ENCODE assay signal across 1 cellular context in genomic region chr10:124461642-124462347, GRCh38.
TF ChIP-seq lines count a peak whose summit lies in the region.

Gene LHPP, plus strand, starts transcription at chr10:124461823. Its CDS starts 40 bp downstream, at chr10:124461863.

TF ChIP-seq in K562, 482 proteins besides CTCF, POLR2A, EP300 and RAD21 (continued from another document and continues in another):
- TF ChIP-seq DPF2 (IDR thresholded peaks at IDR 0.05) (no peak), PHF8 (IDR thresholded peaks at IDR 0.05; ENCODE audit: borderline replicate concordance, low read length) (peak; percentile 72; the same call in 1 of the 2 replicates), ZNF133 (CRISPR knock-in tag; IDR thresholded peaks at IDR 0.05) (no peak), NCOR1 (IDR thresholded peaks at IDR 0.05) (no peak), NCOA1 (IDR thresholded peaks at IDR 0.05; ENCODE audit: low read depth) (no peak), ZNF431 (CRISPR knock-in tag; IDR thresholded peaks at IDR 0.05) (no peak), SLC30A9 (CRISPR knock-in tag; IDR thresholded peaks at IDR 0.05) (no peak), HDGF (IDR thresholded peaks at IDR 0.05) (no peak), SP1 (CRISPR knock-in tag; IDR thresholded peaks at IDR 0.05) (no peak), ZFP30 (CRISPR knock-in tag; IDR thresholded peaks at IDR 0.05; ENCODE audit: borderline replicate concordance) (no peak), HDAC1 (IDR thresholded peaks at IDR 0.05) (no peak), ZFP1 (CRISPR knock-in tag; IDR thresholded peaks at IDR 0.05) (no peak), ZNF239 (CRISPR knock-in tag; IDR thresholded peaks at IDR 0.05) (no peak), ZNF592 (IDR thresholded peaks at IDR 0.05) (0 out of 2 replicates have a peak, but pooled peaks have one; percentile 35), IRF9 (tag; IDR thresholded peaks at IDR 0.05) (no peak), JUNB (CRISPR knock-in tag; conservative IDR thresholded peaks at IDR 0.05) (no peak), HMGN3 (IDR thresholded peaks at IDR 0.05; ENCODE audit: borderline replicate concordance, extremely low read depth, insufficient read length, low read depth, low read length) (peak; percentile 32), HLTF (IDR thresholded peaks at IDR 0.05) (no peak), ADNP (tag; IDR thresholded peaks at IDR 0.05) (no peak), NUFIP1 (IDR thresholded peaks at IDR 0.05; ENCODE audit: partially characterized antibody) (no peak), EP400 (IDR thresholded peaks at IDR 0.05) (no peak), AFF4 (CRISPR knock-in tag; IDR thresholded peaks at IDR 0.05) (no peak), ELF2 (CRISPR knock-in tag; IDR thresholded peaks at IDR 0.05) (peak; percentile 77; the same call in 1 of the 2 replicates), EHMT2 (IDR thresholded peaks at IDR 0.05) (no peak), MYC (IDR thresholded peaks at IDR 0.05; ENCODE audit: low read depth, low read length) (0 out of 2 replicates have a peak, but pooled peaks have one; percentile 49), MYC (CRISPR knock-in tag; IDR thresholded peaks at IDR 0.05; ENCODE audit: borderline replicate concordance, low read depth) (no peak), TCF3 (CRISPR knock-in tag; IDR thresholded peaks at IDR 0.05) (no peak), CBX3 (IDR thresholded peaks at IDR 0.05; ENCODE audit: borderline replicate concordance in 1 of 2, low read length in 2 of 2) (no peak), BACH1 (tag; IDR thresholded peaks at IDR 0.05) (no peak), ZNF146 (CRISPR knock-in tag; IDR thresholded peaks at IDR 0.05; ENCODE audit: unreplicated experiment) (no peak), ZNF589 (CRISPR knock-in tag; IDR thresholded peaks at IDR 0.05; ENCODE audit: low read depth) (no peak), TOE1 (IDR thresholded peaks at IDR 0.05; ENCODE audit: borderline replicate concordance) (no peak), TOE1 (CRISPR knock-in tag; IDR thresholded peaks at IDR 0.05; ENCODE audit: borderline replicate concordance, low read depth) (no peak), PRPF4 (IDR thresholded peaks at IDR 0.05; ENCODE audit: insufficient read depth, low read depth, low read length, poor library complexity, severe bottlenecking) (no peak), TSHZ1 (CRISPR knock-in tag; IDR thresholded peaks at IDR 0.05) (no peak), RBFOX2 (IDR thresholded peaks at IDR 0.05; ENCODE audit: low read depth, low read length) (peak; percentile 75), ZBTB12 (CRISPR knock-in tag; IDR thresholded peaks at IDR 0.05) (0 out of 2 replicates have a peak, but pooled peaks have one; percentile 15), SMAD3 (CRISPR knock-in tag; conservative IDR thresholded peaks at IDR 0.05) (no peak), HMGXB4 (CRISPR knock-in tag; IDR thresholded peaks at IDR 0.05) (no peak), HNRNPL (IDR thresholded peaks at IDR 0.05; ENCODE audit: low read depth, low read length) (no peak), HBP1 (CRISPR knock-in tag; IDR thresholded peaks at IDR 0.05) (no peak), NFATC3 (IDR thresholded peaks at IDR 0.05) (no peak), NBN (IDR thresholded peaks at IDR 0.05; ENCODE audit: low read depth) (no peak), ZZZ3 (IDR thresholded peaks at IDR 0.05) (no peak), STAT5B (CRISPR knock-in tag; IDR thresholded peaks at IDR 0.05) (no peak), DACH1 (IDR thresholded peaks at IDR 0.05; ENCODE audit: partially characterized antibody) (no peak), MCM2 (IDR thresholded peaks at IDR 0.05; ENCODE audit: low read depth) (no peak), ZNF12 (CRISPR knock-in tag; IDR thresholded peaks at IDR 0.05) (no peak), LEF1 (IDR thresholded peaks at IDR 0.05) (no peak), ZBTB43 (CRISPR knock-in tag; IDR thresholded peaks at IDR 0.05) (no peak), ZNF644 (tag; IDR thresholded peaks at IDR 0.05; ENCODE audit: low read depth) (no peak), USF2 (CRISPR knock-in tag; IDR thresholded peaks at IDR 0.05) (no peak), FUS (optimal IDR thresholded peaks at IDR 0.05; ENCODE audit: low read depth, low read length) (no peak), GTF2E2 (tag; IDR thresholded peaks at IDR 0.05) (no peak)
